Comparison of ENCODE assay signal across 9 cellular contexts in genomic region chr19:41325640-41325946, GRCh38. TPM values are rescaled to one million over a fixed set of nuclear protein-coding genes. Genes with fewer than 3 reads are reported as not detected.
DNase-seq lines count a peak whose midpoint lies in the region; ATAC-seq and TF ChIP-seq lines count a peak whose summit lies in the region.
"Had no signal": no experiment of that assay in that cellular context is flagged by ENCODE, and none has a peak within 500 bp of the region (broad histone marks: within the 10 kb centered on the region; RNA-seq: fewer than 3 reads in every experiment).

No MANE protein-coding gene starts in this region.

- no peaks in the 10 kb centered on the region for H3K27me3 Mint-ChIP-seq in activated CD4-positive, alpha-beta memory T cell treated with anti-CD3 and anti-CD28 coated beads for 36 hours
- no peaks in the 10 kb centered on the region for H3K27me3 Mint-ChIP-seq in activated CD4-positive, alpha-beta memory T cell treated with anti-CD3 and anti-CD28 coated beads, Interleukin-2, amount 10 ng/mL, durations not matched to agents 7 days and 5 days
- H3K27me3 Mint-ChIP-seq in chondrocyte (ENCODE audit: low read depth) = no peaks in the 10 kb centered on the region
- H3K27me3 Mint-ChIP-seq: activated CD8-positive, alpha-beta memory T cell treated with anti-CD3 and anti-CD28 coated beads, Interleukin-2, amount 10 ng/mL, durations not matched to agents 7 days and 5 days had no signal

- peak overlapping the region; percentile 99 for H3K27ac ChIP-seq in mesodermal cell (ENCODE audit: low read depth, low read length, severe bottlenecking)
- H3K27ac ChIP-seq in thoracic aorta = peak overlapping the region; percentile 96 to 99
- H3K27ac ChIP-seq in WERI-Rb-1 = no peak overlapping the region

- CTCF ChIA-PET in activated CD4-positive, alpha-beta memory T cell treated with anti-CD3 and anti-CD28 coated beads for 36 hours (lab: Charles Lee) = interaction anchor here (3.6 kb wide), 1 partner anchor 27 kb away, joined by 24 read pairs; the partner anchor contains the start of gene TGFB1
- CTCF ChIA-PET in activated CD4-positive, alpha-beta memory T cell treated with anti-CD3 and anti-CD28 coated beads, Interleukin-2, amount 10 ng/mL, durations not matched to agents 7 days and 5 days (lab: Charles Lee) = no interaction called here

- H3K4me1 ChIP-seq in mesodermal cell (ENCODE audit: control insufficient read depth, insufficient read depth, low read length, poor library complexity, severe bottlenecking) (peaks cover 78% of the 10 kb centered on the region), thoracic aorta (ENCODE audit: control insufficient read depth in 1 of 2, low read depth in 2 of 2) (peaks cover 41 to 59% of the 10 kb centered on the region in 2 donors)

- intact Hi-C loops in activated CD4-positive, alpha-beta memory T cell treated with anti-CD3 and anti-CD28 coated beads for 36 hours (cut with micrococcal nuclease) = no loop called here

- H3K9me3 Mint-ChIP-seq in activated CD4-positive, alpha-beta memory T cell treated with anti-CD3 and anti-CD28 coated beads for 36 hours = no peaks in the 10 kb centered on the region
- no peaks in the 10 kb centered on the region for H3K9me3 Mint-ChIP-seq in activated CD4-positive, alpha-beta memory T cell treated with anti-CD3 and anti-CD28 coated beads, Interleukin-2, amount 10 ng/mL, durations not matched to agents 7 days and 5 days
- no peaks in the 10 kb centered on the region for H3K9me3 Mint-ChIP-seq in chondrocyte (ENCODE audit: low read depth)

- WGBS in mesodermal cell (ENCODE audit: insufficient coverage in 2 of 2), 2 experiments = 0 to 1% methylated on average over 6 to 10 of the region's 10 CpGs

- ATAC-seq in thoracic aorta (ENCODE audit: insufficient number of reproducible peaks, low FRiP score, low read depth) (no peak), HG03025 (IDR thresholded peaks at IDR 0.05; ENCODE audit: low FRiP score, unreplicated experiment) (no peak)
- ATAC-seq: activated CD8-positive, alpha-beta memory T cell treated with anti-CD3 and anti-CD28 coated beads, Interleukin-2, amount 10 ng/mL, durations not matched to agents 7 days and 5 days had no signal

- no peak for DNase-seq in activated CD4-positive, alpha-beta memory T cell treated with anti-CD3 and anti-CD28 coated beads for 36 hours
- DNase-seq in activated CD4-positive, alpha-beta memory T cell treated with anti-CD3 and anti-CD28 coated beads, Interleukin-2, amount 10 ng/mL, durations not matched to agents 7 days and 5 days = no peak
- DNase-seq in chondrocyte (ENCODE audit: low spot score) (no peak), thoracic aorta (ENCODE audit: low spot score) (no peak), WERI-Rb-1 (no peak), superior temporal gyrus (ENCODE audit: extremely low spot score) (no peak)

- TF ChIP-seq CTCF in chondrocyte (IDR thresholded peaks at IDR 0.05) (no peak), thoracic aorta (IDR thresholded peaks at IDR 0.05) (no peak), WERI-Rb-1 (IDR thresholded peaks at IDR 0.05; ENCODE audit: low read depth, low read length) (no peak)

- H3K27me3 ChIP-seq in thoracic aorta (replicated peaks; ENCODE audit: insufficient read depth) = no peaks in the 10 kb centered on the region
- no peaks in the 10 kb centered on the region for H3K27me3 ChIP-seq in WERI-Rb-1 (ENCODE audit: insufficient read depth, low read depth, severe bottlenecking)

- H3K4me1 Mint-ChIP-seq in activated CD4-positive, alpha-beta memory T cell treated with anti-CD3 and anti-CD28 coated beads for 36 hours (ENCODE audit: low read depth) = peaks cover 43% of the 10 kb centered on the region
- H3K4me1 Mint-ChIP-seq in activated CD4-positive, alpha-beta memory T cell treated with anti-CD3 and anti-CD28 coated beads, Interleukin-2, amount 10 ng/mL, durations not matched to agents 7 days and 5 days = peaks cover 62% of the 10 kb centered on the region
- H3K4me1 Mint-ChIP-seq in chondrocyte (ENCODE audit: low read depth) = peaks cover 81% of the 10 kb centered on the region

- H3K9me3 ChIP-seq in mesodermal cell (ENCODE audit: control insufficient read depth, low read length) (no peaks in the 10 kb centered on the region), thoracic aorta (no peaks in the 10 kb centered on the region), WERI-Rb-1 (ENCODE audit: severe bottlenecking) (no peaks in the 10 kb centered on the region)

- H3K4me3 ChIP-seq in mesodermal cell (ENCODE audit: extremely low read depth, insufficient read depth, low read length, poor library complexity, severe bottlenecking) (peak overlapping the region; percentile 22), thoracic aorta (peak overlapping the region; percentile 57), WERI-Rb-1 (ENCODE audit: low read depth, low read length) (no peak overlapping the region)

- peaks cover 32% of the 10 kb centered on the region for H3K36me3 Mint-ChIP-seq in activated CD4-positive, alpha-beta memory T cell treated with anti-CD3 and anti-CD28 coated beads for 36 hours
- H3K36me3 Mint-ChIP-seq in activated CD4-positive, alpha-beta memory T cell treated with anti-CD3 and anti-CD28 coated beads, Interleukin-2, amount 10 ng/mL, durations not matched to agents 7 days and 5 days (ENCODE audit: low read depth) = peaks cover 58% of the 10 kb centered on the region
- H3K36me3 Mint-ChIP-seq in chondrocyte (ENCODE audit: low read depth) = peaks cover 15% of the 10 kb centered on the region

- H3K4me3 Mint-ChIP-seq in activated CD4-positive, alpha-beta memory T cell treated with anti-CD3 and anti-CD28 coated beads for 36 hours = no peak overlapping the region
- H3K4me3 Mint-ChIP-seq in activated CD4-positive, alpha-beta memory T cell treated with anti-CD3 and anti-CD28 coated beads, Interleukin-2, amount 10 ng/mL, durations not matched to agents 7 days and 5 days = no peak overlapping the region
- H3K4me3 Mint-ChIP-seq in chondrocyte (ENCODE audit: unreplicated experiment) = peak overlapping the region; percentile 63

- POLR2A ChIA-PET in activated CD4-positive, alpha-beta memory T cell treated with anti-CD3 and anti-CD28 coated beads for 36 hours (lab: Charles Lee) = no interaction called here
- POLR2A ChIA-PET in activated CD4-positive, alpha-beta memory T cell treated with anti-CD3 and anti-CD28 coated beads, Interleukin-2, amount 10 ng/mL, durations not matched to agents 7 days and 5 days (lab: Charles Lee) = interaction anchor here (1.5 to 7.7 kb wide), 4 partner anchors 16 to 103 kb away, joined by 3 to 45 read pairs (median 24); partner anchors contain the start of gene CCDC97

- H3K36me3 ChIP-seq in mesodermal cell (ENCODE audit: control insufficient read depth, insufficient read depth, low read length) (peaks cover 56% of the 10 kb centered on the region), thoracic aorta (peaks cover 13% of the 10 kb centered on the region), WERI-Rb-1 (peaks cover 17% of the 10 kb centered on the region)

- H3K27ac Mint-ChIP-seq in activated CD4-positive, alpha-beta memory T cell treated with anti-CD3 and anti-CD28 coated beads for 36 hours = peak overlapping the region; percentile 54
- no peak overlapping the region for H3K27ac Mint-ChIP-seq in activated CD4-positive, alpha-beta memory T cell treated with anti-CD3 and anti-CD28 coated beads, Interleukin-2, amount 10 ng/mL, durations not matched to agents 7 days and 5 days
- peak overlapping the region; percentile 100 for H3K27ac Mint-ChIP-seq in chondrocyte (ENCODE audit: unreplicated experiment)

RNA-seq across cellular contexts. Expression of gene CCDC97, which starts 15.6 kb away (rescaled TPM):
- 10 to 100 TPM; 20.5 to 23.4 TPM for total RNA-seq in activated CD4-positive, alpha-beta memory T cell treated with anti-CD3 and anti-CD28 coated beads for 36 hours
- total RNA-seq in activated CD4-positive, alpha-beta memory T cell treated with anti-CD3 and anti-CD28 coated beads, Interleukin-2, amount 10 ng/mL, durations not matched to agents 7 days and 5 days = 10 to 100 TPM; 43.0 to 43.4 TPM
- 21.8 to 33.2 TPM (median 25.5 TPM) in 3 replicates for total RNA-seq in chondrocyte
- polyA plus RNA-seq in mesodermal cell (2013, experiment 1 of 2) = 14.6 TPM
- polyA plus RNA-seq in mesodermal cell (2013, experiment 2 of 2) = 13.1 TPM
- total RNA-seq in thoracic aorta = 10 to 100 TPM; 15.2 to 22.4 TPM

RNA-seq across cellular contexts. Expression of gene TGFB1, which starts 28.1 kb away (rescaled TPM):
- 100 to 1,000 TPM; 108 to 110 TPM for total RNA-seq in activated CD4-positive, alpha-beta memory T cell treated with anti-CD3 and anti-CD28 coated beads for 36 hours
- 100 to 1,000 TPM; 236 to 247 TPM for total RNA-seq in activated CD4-positive, alpha-beta memory T cell treated with anti-CD3 and anti-CD28 coated beads, Interleukin-2, amount 10 ng/mL, durations not matched to agents 7 days and 5 days
- total RNA-seq in chondrocyte (188 to 197 TPM (median 195 TPM) in 3 replicates), thoracic aorta (10 to 100 TPM; 55.1 to 69.6 TPM)
- polyA plus RNA-seq in mesodermal cell (2013, experiment 1 of 2) = 344 TPM
- 264 TPM for polyA plus RNA-seq in mesodermal cell (2013, experiment 2 of 2)

RNA-seq across cellular contexts. Expression of gene B9D2, which starts 38.4 kb away (rescaled TPM):
- total RNA-seq in activated CD4-positive, alpha-beta memory T cell treated with anti-CD3 and anti-CD28 coated beads for 36 hours = 1 to 10 TPM; 4.7 to 5.1 TPM
- 10 to 100 TPM; 10.8 to 11.2 TPM for total RNA-seq in activated CD4-positive, alpha-beta memory T cell treated with anti-CD3 and anti-CD28 coated beads, Interleukin-2, amount 10 ng/mL, durations not matched to agents 7 days and 5 days
- total RNA-seq in chondrocyte = 2.0 to 3.0 TPM (median 2.6 TPM) in 3 replicates
- 5.7 TPM for polyA plus RNA-seq in mesodermal cell (2013, experiment 1 of 2)
- polyA plus RNA-seq in mesodermal cell (2013, experiment 2 of 2) = 6.2 TPM
- 1 to 10 TPM; 1.2 to 4.0 TPM for total RNA-seq in thoracic aorta

RNA-seq across cellular contexts. Expression of gene TMEM91, which starts 50.7 kb away (rescaled TPM):
- 1 to 10 TPM; 4.5 to 4.6 TPM for total RNA-seq in activated CD4-positive, alpha-beta memory T cell treated with anti-CD3 and anti-CD28 coated beads for 36 hours
- total RNA-seq in activated CD4-positive, alpha-beta memory T cell treated with anti-CD3 and anti-CD28 coated beads, Interleukin-2, amount 10 ng/mL, durations not matched to agents 7 days and 5 days = 1 to 10 TPM; 8.0 to 9.6 TPM
- total RNA-seq in chondrocyte (4.8 to 6.8 TPM (median 5.4 TPM) in 3 replicates), thoracic aorta (10 to 100 TPM; 20.0 to 44.0 TPM)
- 11.1 TPM for polyA plus RNA-seq in mesodermal cell (2013, experiment 1 of 2)
- polyA plus RNA-seq in mesodermal cell (2013, experiment 2 of 2) = 7.8 TPM
